18 cellular contexts compared by ENCODE assay signal in genomic region chr14:94124582-94125377, GRCh38. TPM values are rescaled to one million over a fixed set of nuclear protein-coding genes. Genes with fewer than 3 reads are reported as not detected.
"Had no signal": no experiment of that assay in that cellular context is flagged by ENCODE, and none has a peak within 500 bp of the region (broad histone marks: within the 10 kb centered on the region; RNA-seq: fewer than 3 reads in every experiment).

No MANE protein-coding gene starts in this region.

- H3K27me3 ChIP-seq: ascending aorta, gastrocnemius medialis, heart right ventricle, pancreas, SJSA1, upper lobe of right lung had no signal

- ATAC-seq: activated CD8-positive, alpha-beta T cell treated with anti-CD3 and anti-CD28 coated beads, Interleukin-2, amount 10 ng/mL, durations not matched to agents 7 days and 5 days; activated naive CD8-positive, alpha-beta T cell treated with anti-CD3 and anti-CD28 coated beads, Interleukin-2, amount 50 U/mL, for 24 hours; gastrocnemius medialis; heart right ventricle; stimulated activated effector memory CD8-positive, alpha-beta T cell treated with anti-CD3 and anti-CD28 coated beads, Interleukin-12 subunit alpha, Interleukin-12 subunit beta, amount 100 ng/mL, for 72 hours; upper lobe of right lung had no signal

- H3K9me3 Mint-ChIP-seq: stimulated activated effector memory CD8-positive, alpha-beta T cell treated with anti-CD3 and anti-CD28 coated beads, Interleukin-12 subunit alpha, Interleukin-12 subunit beta, amount 100 ng/mL, for 72 hours had no signal

- H3K4me1 ChIP-seq: ascending aorta, pancreas had no signal

- H3K4me3 Mint-ChIP-seq: activated CD8-positive, alpha-beta T cell treated with anti-CD3 and anti-CD28 coated beads, Interleukin-2, amount 10 ng/mL, durations not matched to agents 7 days and 5 days; activated naive CD8-positive, alpha-beta T cell treated with anti-CD3 and anti-CD28 coated beads, Interleukin-2, amount 50 U/mL, for 24 hours; stimulated activated effector memory CD8-positive, alpha-beta T cell treated with anti-CD3 and anti-CD28 coated beads, Interleukin-12 subunit alpha, Interleukin-12 subunit beta, amount 100 ng/mL, for 72 hours had no signal

- DNase-seq: activated CD8-positive, alpha-beta T cell treated with anti-CD3 and anti-CD28 coated beads, Interleukin-2, amount 10 ng/mL, durations not matched to agents 7 days and 5 days; activated naive CD4-positive, alpha-beta T cell treated with Interleukin-2 at 50 U/mL for 16 hours; activated naive CD8-positive, alpha-beta T cell treated with anti-CD3 and anti-CD28 coated beads, Interleukin-2, amount 50 U/mL, for 24 hours; effector CD4-positive, alpha-beta T cell; gastrocnemius medialis; left ventricle myocardium inferior; mesenchymal stem cell; retina; substantia nigra; SW 1271; T-helper 9 cell; upper lobe of right lung had no signal

- H3K9me3 ChIP-seq: pancreas, SJSA1, upper lobe of right lung had no signal

- H3K27ac Mint-ChIP-seq: activated CD8-positive, alpha-beta T cell treated with anti-CD3 and anti-CD28 coated beads, Interleukin-2, amount 10 ng/mL, durations not matched to agents 7 days and 5 days; activated naive CD8-positive, alpha-beta T cell treated with anti-CD3 and anti-CD28 coated beads, Interleukin-2, amount 50 U/mL, for 24 hours; stimulated activated effector memory CD8-positive, alpha-beta T cell treated with anti-CD3 and anti-CD28 coated beads, Interleukin-12 subunit alpha, Interleukin-12 subunit beta, amount 100 ng/mL, for 72 hours had no signal

- H3K36me3 ChIP-seq: ascending aorta, gastrocnemius medialis, left ventricle myocardium inferior, pancreas, upper lobe of right lung had no signal

- H3K27ac ChIP-seq: ascending aorta, gastrocnemius medialis, heart right ventricle, left ventricle myocardium inferior, pancreas, SJSA1, upper lobe of right lung had no signal

- H3K36me3 Mint-ChIP-seq: stimulated activated effector memory CD8-positive, alpha-beta T cell treated with anti-CD3 and anti-CD28 coated beads, Interleukin-12 subunit alpha, Interleukin-12 subunit beta, amount 100 ng/mL, for 72 hours had no signal

- H3K4me3 ChIP-seq: ascending aorta, gastrocnemius medialis, heart right ventricle, left ventricle myocardium inferior, pancreas, SJSA1, smooth muscle cell, upper lobe of right lung had no signal

- H3K4me2 ChIP-seq: smooth muscle cell had no signal

RNA-seq across cellular contexts. Expression of gene IFI27L1, which starts 43.7 kb away (rescaled TPM):
- total RNA-seq: ascending aorta had no signal

RNA-seq across cellular contexts. Expression of gene PPP4R4, which starts 49.3 kb away (rescaled TPM):
- total RNA-seq: ascending aorta, left ventricle myocardium inferior had no signal
